8 cellular contexts compared by ENCODE assay signal in the genomic region with DNA sequence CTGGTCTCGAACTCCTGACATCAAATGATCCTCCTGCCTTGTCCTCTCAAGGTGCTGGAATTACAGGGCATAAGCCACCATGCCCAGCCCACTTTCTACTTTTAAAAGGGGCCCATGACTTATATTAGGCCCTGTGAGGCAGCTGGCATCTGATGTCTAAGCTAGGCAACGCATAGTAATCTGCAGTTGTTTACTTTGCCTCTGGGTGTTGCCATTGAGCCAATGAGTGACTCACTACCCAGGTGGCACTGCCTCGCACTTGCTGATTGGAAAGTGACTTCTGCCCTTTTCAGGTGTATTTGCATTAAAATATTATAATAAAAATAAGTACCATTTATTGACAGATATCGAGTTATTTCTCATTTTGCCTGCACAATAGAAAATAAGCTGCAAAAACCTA.
DNase-seq lines count a peak whose midpoint lies in the region; ATAC-seq and TF ChIP-seq lines count a peak whose summit lies in the region.

No MANE protein-coding gene starts in this region.

- intact Hi-C loops in sigmoid colon (cut with DNase I), result no loop called here

- ATAC-seq in GM18520 (IDR thresholded peaks at IDR 0.05; ENCODE audit: unreplicated experiment), result peak; percentile 74

- TF ChIP-seq POLR2A in tibial nerve (IDR thresholded peaks at IDR 0.05) (no peak), sigmoid colon (IDR thresholded peaks at IDR 0.05) (no peak)

- H3K36me3 ChIP-seq in MG63, result no peaks in the 10 kb centered on the region
- H3K36me3 ChIP-seq in tibial nerve, result no peaks in the 10 kb centered on the region
- H3K36me3 ChIP-seq in sigmoid colon, result no peaks in the 10 kb centered on the region

- TF ChIP-seq CTCF in tibial nerve (IDR thresholded peaks at IDR 0.05) (no peak), sigmoid colon (IDR thresholded peaks at IDR 0.05) (no peak)

- H3K9me3 ChIP-seq in MG63, result no peaks in the 10 kb centered on the region; the same call in 1 of the 2 replicates
- H3K9me3 ChIP-seq in tibial nerve, result no peaks in the 10 kb centered on the region
- H3K9me3 ChIP-seq in sigmoid colon, result no peaks in the 10 kb centered on the region

- H3K27ac ChIP-seq in tibial nerve (no peak overlapping the region), sigmoid colon (no peak overlapping the region)

- TF ChIP-seq EP300 in tibial nerve (IDR thresholded peaks at IDR 0.05) (no peak), sigmoid colon (IDR thresholded peaks at IDR 0.05) (no peak)

- no peak overlapping the region for H3K4me3 ChIP-seq in MG63
- no peak overlapping the region for H3K4me3 ChIP-seq in tibial nerve
- no peak overlapping the region for H3K4me3 ChIP-seq in sigmoid colon

- DNase-seq in COLO668 (lab: John Stamatoyannopoulos, UW; ENCODE audit: unreplicated experiment), result peak; percentile 40
- DNase-seq in MG63, result peak; percentile 69
- peak; percentile 52 for DNase-seq in astrocyte of the hippocampus (ENCODE audit: low read depth, low spot score)
- DNase-seq in stimulated activated CD4-positive, alpha-beta T cell treated with anti-CD3 and anti-CD28 coated beads, Interleukin-4, amount 100 ng/mL, for 1 hour, result peak; percentile 11
- DNase-seq in tibial nerve (ENCODE audit: low spot score in 2 of 2), result no peak
- no peak for DNase-seq in amygdala (lab: John Stamatoyannopoulos, UW)
- DNase-seq in sigmoid colon, result no peak

- H3K4me1 ChIP-seq in tibial nerve, result no peaks in the 10 kb centered on the region
- H3K4me1 ChIP-seq in sigmoid colon, result no peaks in the 10 kb centered on the region

- 78 to 80% methylated on average over 4 of the region's 4 CpGs for WGBS in tibial nerve, 2 donors
- 29 to 67% methylated on average over 4 of the region's 4 CpGs for WGBS in sigmoid colon, 2 donors

- H3K27me3 ChIP-seq in MG63 (no peaks in the 10 kb centered on the region), tibial nerve (no peaks in the 10 kb centered on the region), sigmoid colon (peaks cover 0 to 3% (median 0%) of the 10 kb centered on the region in 3 donors)

Comparison
In these comparisons a context has a peak if more than half of its experiments do, and no peak if none do; other contexts are left out.
1. DNase-seq: peak in COLO668 (single experiment), MG63 (single experiment), astrocyte of the hippocampus (single experiment) and stimulated activated CD4-positive, alpha-beta T cell treated with anti-CD3 and anti-CD28 coated beads, Interleukin-4, amount 100 ng/mL, for 1 hour (single experiment); none in tibial nerve (0 of 2), amygdala (0 of 56) and sigmoid colon (single experiment).